10 cellular contexts compared by ENCODE assay signal in the genomic region with DNA sequence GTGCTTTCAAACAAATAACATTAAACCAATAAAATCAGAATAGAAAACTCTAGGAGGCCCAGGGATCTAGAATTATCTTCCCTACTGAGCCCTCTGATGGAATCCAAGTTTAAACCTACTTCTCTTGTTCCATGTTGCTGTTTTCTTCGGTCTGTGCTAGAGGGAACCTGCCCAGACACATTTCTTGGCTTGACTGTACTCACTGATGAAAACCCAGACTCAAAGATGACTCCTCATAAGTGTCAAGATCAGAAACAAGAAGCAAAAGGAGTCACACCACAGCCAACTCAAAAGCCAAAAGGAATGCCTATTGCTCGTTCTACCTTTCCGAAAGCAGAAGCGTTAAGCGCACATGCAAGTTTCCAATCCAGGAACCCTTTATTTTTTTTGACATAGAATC. TPM values are rescaled to one million over a fixed set of nuclear protein-coding genes. Genes with fewer than 3 reads are reported as not detected.
DNase-seq lines count a peak whose midpoint lies in the region; ATAC-seq, FAIRE-seq and TF ChIP-seq lines count a peak whose summit lies in the region.
"Had no signal": no experiment of that assay in that cellular context is flagged by ENCODE, and none has a peak within 500 bp of the region (broad histone marks: within the 10 kb centered on the region; RNA-seq: fewer than 3 reads in every experiment).

No MANE protein-coding gene starts in this region.

- no peak overlapping the region for H2BK12ac ChIP-seq in H1 (ENCODE audit: low read depth, low read length)

- TF ChIP-seq CTCF in H1 (IDR thresholded peaks at IDR 0.05; ENCODE audit: control extremely low read depth in 1 of 3, insufficient read depth in 1 of 3, low read depth in 1 of 3, low read length in 3 of 3) (no peak), nephron (IDR thresholded peaks at IDR 0.05; ENCODE audit: unreplicated experiment in 3 of 3) (no peak), vagina (IDR thresholded peaks at IDR 0.05) (no peak)

- H3K4me1 ChIP-seq in H1 (replicated peaks in 1 of 4; ENCODE audit: control insufficient read depth in 3 of 4, insufficient read depth in 4 of 4, low read length in 3 of 4) = peaks cover 0 to 2% (median 0%) of the 10 kb centered on the region in 4 experiments; a peak in 2 of 7 replicates
- peaks cover 31% of the 10 kb centered on the region for H3K4me1 ChIP-seq in vagina

- no peak overlapping the region for H4K5ac ChIP-seq in H1 (ENCODE audit: insufficient read length, low read depth, low read length)

- peak overlapping the region; percentile 83 to 89 for H3K27ac Mint-ChIP-seq in stimulated activated naive CD8-positive, alpha-beta T cell treated with anti-CD3 and anti-CD28 coated beads, Interleukin-15, amount 100 ng/mL, for 72 hours
- peak overlapping the region; percentile 64 to 84 (median 68) for H3K27ac Mint-ChIP-seq in nephron
- peak overlapping the region in 1 of 2 donors; percentile 12 for H3K27ac Mint-ChIP-seq in natural killer cell treated with Interleukin-12 subunit alpha and Interleukin-12 subunit beta and Interleukin-15 and Interleukin-18, amount 100 ng/mL, for 72 hours

- no peak overlapping the region for H3K9ac ChIP-seq in H1 (replicated peaks in 1 of 4; ENCODE audit: extremely low read depth in 1 of 4, low read depth in 3 of 4, low read length in 3 of 4)

- H2AK5ac ChIP-seq in H1 (ENCODE audit: low read depth, low read length) = no peak overlapping the region

- no peak overlapping the region for H2BK15ac ChIP-seq in H1 (ENCODE audit: low read length)

- H3K36me3 ChIP-seq in H1 (ENCODE audit: control insufficient read depth in 2 of 4, insufficient read depth in 4 of 4, low read length in 3 of 4) (peaks cover 0 to 23% (median 8%) of the 10 kb centered on the region in 4 experiments; a peak in 4 of 8 replicates), vagina (peaks cover 0 to 4% of the 10 kb centered on the region in 2 donors)

- FAIRE-seq in H1 (lab: Jason Lieb, UNC) = no peak
- FAIRE-seq: GM12878 had no signal

- H3K36me3 Mint-ChIP-seq in nephron (ENCODE audit: low read depth) = peaks cover 32% of the 10 kb centered on the region
- H3K36me3 Mint-ChIP-seq in natural killer cell treated with Interleukin-12 subunit alpha and Interleukin-12 subunit beta and Interleukin-15 and Interleukin-18, amount 100 ng/mL, for 72 hours = peaks cover 4% of the 10 kb centered on the region

- H3K56ac ChIP-seq in H1 (replicated peaks; ENCODE audit: insufficient read length, low read depth, low read length) = no peak overlapping the region

- no peak overlapping the region for H3K27ac ChIP-seq in H1 (ENCODE audit: low read depth, low read length)
- H3K27ac ChIP-seq in vagina = peak overlapping the region; percentile 73

- TF ChIP-seq POLR2A in H1 (IDR thresholded peaks at IDR 0.05; ENCODE audit: control extremely low read depth in 1 of 2, low read depth in 2 of 2, low read length in 2 of 2) (no peak), vagina (IDR thresholded peaks at IDR 0.05) (no peak)

- no peak overlapping the region for H3K4me3 Mint-ChIP-seq in stimulated activated naive CD8-positive, alpha-beta T cell treated with anti-CD3 and anti-CD28 coated beads, Interleukin-15, amount 100 ng/mL, for 72 hours
- H3K4me3 Mint-ChIP-seq in nephron = no peak overlapping the region
- H3K4me3 Mint-ChIP-seq in natural killer cell treated with Interleukin-12 subunit alpha and Interleukin-12 subunit beta and Interleukin-15 and Interleukin-18, amount 100 ng/mL, for 72 hours = no peak overlapping the region
- H3K4me3 Mint-ChIP-seq: CD4-positive, CD25-positive, alpha-beta regulatory T cell had no signal

- POLR2A ChIA-PET in H1 (lab: Charles Lee; ENCODE audit: partially characterized antibody) = interaction anchor here (0.6 to 1.2 kb wide), 2 partner anchors 9 to 20 kb away, joined by 3 to 4 read pairs; no protein-coding TSS in a partner anchor

- CTCF ChIA-PET in H1 (lab: Charles Lee; ENCODE audit: partially characterized antibody) = interaction anchor here (0.5 to 2.4 kb wide), 5 partner anchors 22 to 163 kb away, joined by 3 to 10 read pairs (median 3); a partner anchor contains a TSS

- H3K79me2 ChIP-seq in H1 (ENCODE audit: control insufficient read depth in 1 of 2, insufficient read depth in 2 of 2, low read length in 2 of 2) = peaks cover 2 to 67% of the 10 kb centered on the region in 2 experiments; a peak in 2 of 4 replicates

- no peak overlapping the region for H3K14ac ChIP-seq in H1 (ENCODE audit: insufficient read length)

- H3K79me1 ChIP-seq in H1 (ENCODE audit: low read depth, low read length) = peaks cover 3% of the 10 kb centered on the region

- peak overlapping the region; percentile 17 for H3K4ac ChIP-seq in H1 (replicated peaks; ENCODE audit: insufficient read length, low read depth, low read length)

- no peak overlapping the region for H2AFZ ChIP-seq in H1 (ENCODE audit: low read length)

- H3K27me3 ChIP-seq in H1 (replicated peaks in 1 of 4; ENCODE audit: control insufficient read depth in 3 of 4, extremely low read depth in 1 of 4, insufficient read depth in 3 of 4, low read length in 3 of 4) = no peaks in the 10 kb centered on the region
- H3K27me3 ChIP-seq in vagina = no peaks in the 10 kb centered on the region

- H4K8ac ChIP-seq in H1 (ENCODE audit: extremely low read depth, insufficient read depth, low read length) = no peak overlapping the region

- intact Hi-C loops in vagina (cut with DNase I) = no loop called here

- H3K4me1 Mint-ChIP-seq in stimulated activated naive CD8-positive, alpha-beta T cell treated with anti-CD3 and anti-CD28 coated beads, Interleukin-15, amount 100 ng/mL, for 72 hours = peaks cover 21% of the 10 kb centered on the region
- peaks cover 24% of the 10 kb centered on the region for H3K4me1 Mint-ChIP-seq in nephron
- H3K4me1 Mint-ChIP-seq in natural killer cell treated with Interleukin-12 subunit alpha and Interleukin-12 subunit beta and Interleukin-15 and Interleukin-18, amount 100 ng/mL, for 72 hours (ENCODE audit: low read depth in 2 of 2) = peaks cover 9 to 15% of the 10 kb centered on the region in 2 donors

- no peak overlapping the region for H3K4me2 ChIP-seq in H1 (ENCODE audit: insufficient read depth in 1 of 2, low read depth in 2 of 2, low read length in 2 of 2)

- H2BK120ac ChIP-seq in H1 (replicated peaks; ENCODE audit: low read depth, low read length) = no peak overlapping the region

- H3K9me3 ChIP-seq in H1 (ENCODE audit: insufficient read depth in 2 of 2, low read depth in 1 of 2, low read length in 1 of 2) (no peaks in the 10 kb centered on the region), vagina (no peaks in the 10 kb centered on the region)

- H3K23ac ChIP-seq in H1 (ENCODE audit: insufficient read length) = no peak overlapping the region

- H3K4me3 ChIP-seq in H1 (ENCODE audit: extremely low read depth in 1 of 4, insufficient read depth in 2 of 4, low read depth in 3 of 4, low read length in 4 of 4) (no peak overlapping the region), vagina (no peak overlapping the region)
- H3K4me3 ChIP-seq: GM12878 had no signal

- H2BK20ac ChIP-seq in H1 (ENCODE audit: low read length) = no peak overlapping the region

- no peak overlapping the region for H4K91ac ChIP-seq in H1 (replicated peaks; ENCODE audit: insufficient read length, low read length)

- H2BK5ac ChIP-seq in H1 (ENCODE audit: low read depth, low read length) = 0 out of 2 replicates have a peak overlapping the region, but pooled peaks have one; percentile 67

- no peak for TF ChIP-seq EP300 in H1 (IDR thresholded peaks at IDR 0.05; ENCODE audit: borderline replicate concordance in 1 of 2, low read depth in 2 of 2, low read length in 2 of 2)

- no peaks in the 10 kb centered on the region for H3K27me3 Mint-ChIP-seq in stimulated activated naive CD8-positive, alpha-beta T cell treated with anti-CD3 and anti-CD28 coated beads, Interleukin-15, amount 100 ng/mL, for 72 hours
- H3K27me3 Mint-ChIP-seq in nephron (ENCODE audit: low read depth) = peaks cover 4% of the 10 kb centered on the region
- H3K27me3 Mint-ChIP-seq in natural killer cell treated with Interleukin-12 subunit alpha and Interleukin-12 subunit beta and Interleukin-15 and Interleukin-18, amount 100 ng/mL, for 72 hours = no peaks in the 10 kb centered on the region
- H3K27me3 Mint-ChIP-seq: CD4-positive, CD25-positive, alpha-beta regulatory T cell had no signal

- H3K9me3 Mint-ChIP-seq in stimulated activated naive CD8-positive, alpha-beta T cell treated with anti-CD3 and anti-CD28 coated beads, Interleukin-15, amount 100 ng/mL, for 72 hours = no peaks in the 10 kb centered on the region
- H3K9me3 Mint-ChIP-seq in nephron = peaks cover 9% of the 10 kb centered on the region
- H3K9me3 Mint-ChIP-seq in natural killer cell treated with Interleukin-12 subunit alpha and Interleukin-12 subunit beta and Interleukin-15 and Interleukin-18, amount 100 ng/mL, for 72 hours = no peaks in the 10 kb centered on the region

- peak overlapping the region; percentile 68; the same call in 1 of the 2 replicates for H3K18ac ChIP-seq in H1 (ENCODE audit: extremely low read depth, low read length)

- no peak for ATAC-seq in stimulated activated naive CD8-positive, alpha-beta T cell treated with anti-CD3 and anti-CD28 coated beads, Interleukin-15, amount 100 ng/mL, for 72 hours
- no peak for ATAC-seq in stimulated activated naive CD8-positive, alpha-beta T cell treated with anti-CD3 and anti-CD28 coated beads, Interleukin-15, Interleukin-2, amounts not matched to agents 100 U/mL and 50 U/mL, for 24 hours
- ATAC-seq in HG02884 (IDR thresholded peaks at IDR 0.05; ENCODE audit: unreplicated experiment) = no peak
- no peak for ATAC-seq in natural killer cell treated with Interleukin-12 subunit alpha and Interleukin-12 subunit beta and Interleukin-15 and Interleukin-18, amount 100 ng/mL, for 72 hours

- H3K23me2 ChIP-seq in H1 (ENCODE audit: low read depth, low read length) = no peaks in the 10 kb centered on the region; the same call in 1 of the 2 replicates

- no peak for DNase-seq in stimulated activated naive CD8-positive, alpha-beta T cell treated with anti-CD3 and anti-CD28 coated beads, Interleukin-15, amount 100 ng/mL, for 72 hours
- no peak for DNase-seq in stimulated activated naive CD8-positive, alpha-beta T cell treated with anti-CD3 and anti-CD28 coated beads, Interleukin-15, Interleukin-2, amounts not matched to agents 100 U/mL and 50 U/mL, for 24 hours
- DNase-seq in H1 (ENCODE audit: low read depth in 1 of 2, low spot score in 2 of 2) (no peak), vagina (ENCODE audit: extremely low spot score in 2 of 2) (no peak), HuH-7 (ENCODE audit: low spot score) (no peak)
- DNase-seq in natural killer cell treated with Interleukin-12 subunit alpha and Interleukin-12 subunit beta and Interleukin-15 and Interleukin-18, amount 100 ng/mL, for 72 hours (ENCODE audit: low spot score) = no peak
- DNase-seq: CD4-positive, CD25-positive, alpha-beta regulatory T cell had no signal

- 93% methylated on average over 5 of the region's 5 CpGs; no CpG with 5 or more reads in 1 of the 2 experiments for WGBS in H1 (ENCODE audit: extremely low coverage in 1 of 2, insufficient coverage in 1 of 2, insufficient read length in 1 of 2, insufficient replicate concordance in 2 of 2, low coverage in 1 of 2, low lambda C conversion rate in 2 of 2, missing lambda C conversion rate in 1 of 2), 2 experiments

- peaks cover 0 to 1% of the 10 kb centered on the region in 2 experiments for H4K20me1 ChIP-seq in H1 (replicated peaks in 1 of 2; ENCODE audit: control insufficient read depth in 1 of 2, insufficient read depth in 2 of 2, low read length in 2 of 2)

- no peak for TF ChIP-seq RAD21 in H1 (IDR thresholded peaks at IDR 0.05 in 1 of 2, conservative IDR thresholded peaks at IDR 0.05 in 1 of 2; ENCODE audit: low read depth in 2 of 2, low read length in 2 of 2)

RNA-seq across cellular contexts. Expression of a gene that starts 31.6 kb away (rescaled TPM):
- total RNA-seq in H1 (2021; fragmentation: NEBNext Ultra II Directional; extraction: Animal tissue kit (Norgen Biotek cat#: 25700)) = 110 and 114 TPM in 2 replicates
- 74.0 and 103 TPM in 2 replicates for polyA plus RNA-seq in H1 (2011; rRNA removed)
- polyA plus RNA-seq in H1 (2011; cell fraction: cytosol; rRNA removed) = 54.6 TPM
- polyA plus RNA-seq in H1 (2011; cell fraction: nucleus; rRNA removed) = 199 TPM
- polyA plus RNA-seq in H1 (2012, experiment 1 of 2) = 90.9 to 110 TPM (median 102 TPM) in 4 replicates
- 93.2 TPM for polyA plus RNA-seq in H1 (2012, experiment 2 of 2)
- 90.5 TPM for polyA plus RNA-seq in H1 (2013, experiment 1 of 2)
- 93.1 TPM for polyA plus RNA-seq in H1 (2013, experiment 2 of 2)
- 153 and 157 TPM in 2 replicates for polyA minus RNA-seq in H1 (2011; rRNA and poly(A)+ RNA removed)
- polyA minus RNA-seq in H1 (2011; cell fraction: cytosol; rRNA and poly(A)+ RNA removed) = 108 TPM
- 97.7 TPM for polyA minus RNA-seq in H1 (2011; cell fraction: nucleus; rRNA and poly(A)+ RNA removed)
- total RNA-seq in vagina = 84.7 TPM
- total RNA-seq in natural killer cell treated with Interleukin-12 subunit alpha and Interleukin-12 subunit beta and Interleukin-15 and Interleukin-18, amount 100 ng/mL, for 72 hours = 100 to 1,000 TPM in 1 of 2 donors, 10 to 100 TPM in 1; 51.1 to 111 TPM
